ENCODE assay signal across 32 cellular contexts in genomic region chr17:7190276-7190917, GRCh38.
"Had no signal": no experiment of that assay in that cellular context is flagged by ENCODE, and none has a peak within 500 bp of the region (broad histone marks: within the 10 kb centered on the region; RNA-seq: fewer than 3 reads in every experiment).

No MANE protein-coding gene starts in this region.

- H3K36me3 Mint-ChIP-seq: activated CD4-positive, alpha-beta memory T cell treated with anti-CD3 and anti-CD28 coated beads for 36 hours; activated naive CD8-positive, alpha-beta T cell had no signal

- H3K36me3 ChIP-seq: MG63 had no signal

- H3K9ac ChIP-seq: SK-N-SH had no signal

- H3K27me3 Mint-ChIP-seq: activated CD4-positive, alpha-beta memory T cell treated with anti-CD3 and anti-CD28 coated beads for 36 hours; activated naive CD8-positive, alpha-beta T cell; activated naive CD8-positive, alpha-beta T cell treated with anti-CD3 and anti-CD28 coated beads, Interleukin-2, amount 50 U/mL, for 24 hours; brain had no signal

- H3K9me3 ChIP-seq: MG63, Peyer's patch, SJSA1, SK-N-SH had no signal

- DNase-seq: activated CD4-positive, alpha-beta memory T cell treated with anti-CD3 and anti-CD28 coated beads for 36 hours; activated CD4-positive, alpha-beta T cell treated with anti-CD3 and anti-CD28 coated beads for 4 hours; activated CD4-positive, alpha-beta T cell treated with anti-CD3 and anti-CD28 coated beads, Interleukin-2, amount 50 U/mL, for 1 hour; activated CD8-positive, alpha-beta memory T cell treated with anti-CD3 and anti-CD28 coated beads, Interleukin-2, amount 50 U/mL, for 4 hours; activated gamma-delta T cell; activated naive CD4-positive, alpha-beta T cell treated with Interleukin-2 at 50 U/mL for 16 hours; activated naive CD8-positive, alpha-beta T cell treated with anti-CD3 and anti-CD28 coated beads, Interleukin-2, amount 50 U/mL, for 24 hours; activated T-cell treated with anti-CD3 and anti-CD28 coated beads, Interleukin-2, amount 50 U/mL, for 48 hours; anterior cingulate cortex; cerebellar nuclear complex; Kasumi-1; MG63; NCI-H1048; NCI-H1105 treated with DMSO at 0.1 percent for 48 hours; NCI-H1436; NCI-H1694; NCI-H1930; NCI-H2081 treated with DMSO at 0.1 percent for 48 hours; NCI-H226; NCI-H524 treated with DMSO at 0.1 percent for 48 hours; PC-3; Peyer's patch; RPMI8226; SHP77 treated with DMSO at 0.1 percent for 48 hours; SK-N-SH had no signal

- H3K9me3 Mint-ChIP-seq: activated CD4-positive, alpha-beta memory T cell treated with anti-CD3 and anti-CD28 coated beads for 36 hours; activated naive CD8-positive, alpha-beta T cell treated with anti-CD3 and anti-CD28 coated beads, Interleukin-2, amount 50 U/mL, for 24 hours; brain; T-helper 1 cell treated with Interleukin-12 subunit alpha and Interleukin-12 subunit beta and Interleukin-4 antibody, amounts not matched to agents 30 μg/mL and 1 μg/mL, for 36 hours; T-helper 2 cell treated with Interferon-gamma antibody and Interleukin-4, amounts not matched to agents 5 μg/mL and 100 μg/mL, for 36 hours; WTC11 had no signal

- H3K4me3 ChIP-seq: MG63, Peyer's patch, SJSA1 had no signal

- ATAC-seq: activated CD4-positive, CD25-positive, alpha-beta regulatory T cell treated with anti-CD3 and anti-CD28 coated beads, Interleukin-2, amount 50 U/mL, for 24 hours; activated naive CD8-positive, alpha-beta T cell treated with anti-CD3 and anti-CD28 coated beads, Interleukin-2, amount 50 U/mL, for 24 hours; PC-3 had no signal

- H3K27me3 ChIP-seq: MG63, Peyer's patch, SJSA1 had no signal

- H3K4me1 ChIP-seq: Peyer's patch, SJSA1 had no signal

- H3K4me1 Mint-ChIP-seq: activated naive CD8-positive, alpha-beta T cell treated with anti-CD3 and anti-CD28 coated beads, Interleukin-2, amount 50 U/mL, for 24 hours; WTC11 had no signal

- H3K4me3 Mint-ChIP-seq: activated CD4-positive, alpha-beta memory T cell treated with anti-CD3 and anti-CD28 coated beads for 36 hours; activated naive CD8-positive, alpha-beta T cell; activated naive CD8-positive, alpha-beta T cell treated with anti-CD3 and anti-CD28 coated beads, Interleukin-2, amount 50 U/mL, for 24 hours; brain; T-helper 1 cell treated with Interleukin-12 subunit alpha and Interleukin-12 subunit beta and Interleukin-4 antibody, amounts not matched to agents 30 μg/mL and 1 μg/mL, for 36 hours; T-helper 2 cell treated with Interferon-gamma antibody and Interleukin-4, amounts not matched to agents 5 μg/mL and 100 μg/mL, for 36 hours; WTC11 had no signal

- H3K27ac Mint-ChIP-seq: activated CD4-positive, alpha-beta memory T cell treated with anti-CD3 and anti-CD28 coated beads for 36 hours; activated naive CD8-positive, alpha-beta T cell; activated naive CD8-positive, alpha-beta T cell treated with anti-CD3 and anti-CD28 coated beads, Interleukin-2, amount 50 U/mL, for 24 hours; T-helper 1 cell treated with Interleukin-12 subunit alpha and Interleukin-12 subunit beta and Interleukin-4 antibody, amounts not matched to agents 30 μg/mL and 1 μg/mL, for 36 hours; T-helper 2 cell treated with Interferon-gamma antibody and Interleukin-4, amounts not matched to agents 5 μg/mL and 100 μg/mL, for 36 hours had no signal
